Comparison of ENCODE assay signal across 28 cellular contexts in the genomic region with DNA sequence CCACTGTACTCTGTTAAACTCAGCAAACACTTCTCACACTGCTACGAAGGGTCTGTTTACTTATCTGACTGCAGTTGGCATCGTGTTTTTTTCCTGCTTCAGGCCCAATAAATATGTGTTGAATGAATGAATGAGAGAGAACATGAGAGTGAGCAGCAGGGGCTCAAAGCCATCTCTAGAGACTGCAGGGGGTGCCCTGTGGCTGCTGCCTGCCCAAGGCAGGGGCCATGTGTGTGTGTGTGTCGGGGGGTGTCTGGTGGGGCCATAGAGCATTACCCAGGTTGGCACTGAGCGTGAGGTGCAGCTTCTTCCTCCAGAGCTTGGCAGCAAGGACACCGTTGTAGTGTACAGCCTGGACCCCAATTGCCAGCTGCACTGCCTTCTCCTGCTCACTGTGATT. TPM values are rescaled to one million over a fixed set of nuclear protein-coding genes. Genes with fewer than 3 reads are reported as not detected.
"Had no signal": no experiment of that assay in that cellular context is flagged by ENCODE, and none has a peak within 500 bp of the region (broad histone marks: within the 10 kb centered on the region; RNA-seq: fewer than 3 reads in every experiment).

No MANE protein-coding gene starts in this region.

- DNase-seq: colonic mucosa; cortex of kidney; effector CD4-positive, alpha-beta T cell; effector memory CD4-positive, alpha-beta T cell; esophagus squamous epithelium; foreskin fibroblast; foreskin melanocyte; gastrocnemius medialis; glutamatergic neuron; heart right ventricle; hippocampal formation; left cardiac atrium; left lung; left ventricle myocardium superior; lower lobe of right lung; mesenchymal stem cell; mucosa of descending colon; naive B cell; naive thymus-derived CD8-positive, alpha-beta T cell had no signal

- H3K9me3 Mint-ChIP-seq: dendritic cell treated with granulocyte-macrophage colony-stimulating factor and Interleukin-4, amounts not matched to agents 40 ng/mL and 50 ng/mL, for 4 days; mesothelial cell of epicardium; naive B cell; naive thymus-derived CD8-positive, alpha-beta T cell had no signal

- H3K27ac Mint-ChIP-seq: dendritic cell treated with granulocyte-macrophage colony-stimulating factor and Interleukin-4, amounts not matched to agents 40 ng/mL and 50 ng/mL, for 4 days; mesothelial cell of epicardium; naive thymus-derived CD8-positive, alpha-beta T cell had no signal

- ATAC-seq: gastrocnemius medialis; heart right ventricle; left cardiac atrium; left lung; left ventricle myocardium superior; lower lobe of right lung; mucosa of descending colon; naive thymus-derived CD8-positive, alpha-beta T cell had no signal

- H3K4me3 Mint-ChIP-seq: dendritic cell treated with granulocyte-macrophage colony-stimulating factor and Interleukin-4, amounts not matched to agents 40 ng/mL and 50 ng/mL, for 4 days; mesothelial cell of epicardium; naive B cell; naive thymus-derived CD8-positive, alpha-beta T cell had no signal

- H3K36me3 Mint-ChIP-seq: mesothelial cell of epicardium; naive B cell; naive thymus-derived CD8-positive, alpha-beta T cell had no signal

RNA-seq across cellular contexts. Expression of gene EPB42, which starts 14.8 kb away (rescaled TPM):
- total RNA-seq: colonic mucosa; dermis microvascular lymphatic vessel endothelial cell; endothelial cell of umbilical vein; epithelial cell of proximal tubule; esophagus squamous epithelium; gastrocnemius medialis; glomerular endothelial cell; kidney epithelial cell; left lung; lower lobe of right lung; lung microvascular endothelial cell; mucosa of descending colon; myocyte; naive thymus-derived CD8-positive, alpha-beta T cell had no signal
